In genomic region chr11:62552931-62553838, GRCh38 we compare ENCODE assay signal across 1 cellular context.
TF ChIP-seq lines count a peak whose summit lies in the region.

No MANE protein-coding gene starts in this region.

TF ChIP-seq in K562, 482 proteins besides CTCF, POLR2A, EP300 and RAD21 (continued from another document and continues in another):
- TF ChIP-seq BCLAF1 (IDR thresholded peaks at IDR 0.05; ENCODE audit: borderline replicate concordance in 1 of 2, control insufficient read depth in 1 of 2, low read depth in 2 of 2, low read length in 1 of 2) (0 out of 4 replicates have a peak, but pooled peaks of 1 of the 2 experiments have one; percentile 39), MTF1 (CRISPR knock-in tag; IDR thresholded peaks at IDR 0.05; ENCODE audit: borderline replicate concordance) (no peak), ZC3H8 (IDR thresholded peaks at IDR 0.05) (peak; percentile 88; the same call in 1 of the 2 replicates), MNT (conservative IDR thresholded peaks at IDR 0.05) (peak; percentile 44 to 65; a peak in 3 of 4 replicates), SMARCB1 (IDR thresholded peaks at IDR 0.05; ENCODE audit: insufficient read length, low read depth) (peak; percentile 21), L3MBTL2 (IDR thresholded peaks at IDR 0.05) (peak; percentile 82), ZBTB7A (IDR thresholded peaks at IDR 0.05; ENCODE audit: borderline replicate concordance, control insufficient read depth, low read depth, low read length) (peak; percentile 74; the same call in 1 of the 2 replicates), LEF1 (IDR thresholded peaks at IDR 0.05) (peak; percentile 60), CCNT2 (IDR thresholded peaks at IDR 0.05; ENCODE audit: borderline replicate concordance, extremely low read depth, insufficient read length, low read depth, low read length) (peak; percentile 55), PKNOX1 (IDR thresholded peaks at IDR 0.05) (peak; percentile 77), TAF1 (IDR thresholded peaks at IDR 0.05; ENCODE audit: control insufficient read depth, extremely low read depth, insufficient read depth, low read length, severe bottlenecking) (peak; percentile 25), FIP1L1 (IDR thresholded peaks at IDR 0.05; ENCODE audit: low read depth, low read length, poor library complexity, severe bottlenecking) (no peak), ZNF592 (IDR thresholded peaks at IDR 0.05) (peak; percentile 82), RFX7 (CRISPR knock-in tag; IDR thresholded peaks at IDR 0.05) (no peak), GATAD2A (IDR thresholded peaks at IDR 0.05) (0 out of 2 replicates have a peak, but pooled peaks have one; percentile 45), HLTF (IDR thresholded peaks at IDR 0.05) (peak; percentile 92), MEF2A (IDR thresholded peaks at IDR 0.05; ENCODE audit: control insufficient read depth, low read depth, low read length) (no peak), HMG20B (CRISPR knock-in tag; IDR thresholded peaks at IDR 0.05) (no peak), ZNF277 (CRISPR knock-in tag; IDR thresholded peaks at IDR 0.05; ENCODE audit: borderline replicate concordance) (no peak), CEBPB (tag; IDR thresholded peaks at IDR 0.05) (peak; percentile 55; the same call in 1 of the 2 replicates), MAX (CRISPR knock-in tag; IDR thresholded peaks at IDR 0.05) (peak; percentile 72), SMARCA5 (IDR thresholded peaks at IDR 0.05) (peak; percentile 86), NR3C1 (CRISPR knock-in tag; IDR thresholded peaks at IDR 0.05) (no peak), SMAD4 (CRISPR knock-in tag; conservative IDR thresholded peaks at IDR 0.05) (peak; percentile 41), BRD9 (IDR thresholded peaks at IDR 0.05; ENCODE audit: low read depth, partially characterized antibody) (peak; percentile 86), KHSRP (IDR thresholded peaks at IDR 0.05) (peak; percentile 54; the same call in 1 of the 2 replicates), DPF2 (IDR thresholded peaks at IDR 0.05) (peak; percentile 88), ZBTB2 (IDR thresholded peaks at IDR 0.05) (peak; percentile 65; the same call in 1 of the 2 replicates), RFX5 (IDR thresholded peaks at IDR 0.05; ENCODE audit: low read depth, low read length) (no peak), GMEB1 (CRISPR knock-in tag; IDR thresholded peaks at IDR 0.05) (0 out of 2 replicates have a peak, but pooled peaks have one; percentile 6), PHF8 (IDR thresholded peaks at IDR 0.05; ENCODE audit: borderline replicate concordance, low read length) (peak; percentile 47; the same call in 1 of the 2 replicates), HDGF (IDR thresholded peaks at IDR 0.05) (peak; percentile 99), HNRNPLL (IDR thresholded peaks at IDR 0.05; ENCODE audit: low read depth, low read length, poor library complexity, severe bottlenecking) (peak; percentile 38)
